ENCODE assay signal across 28 cellular contexts in the genomic region with DNA sequence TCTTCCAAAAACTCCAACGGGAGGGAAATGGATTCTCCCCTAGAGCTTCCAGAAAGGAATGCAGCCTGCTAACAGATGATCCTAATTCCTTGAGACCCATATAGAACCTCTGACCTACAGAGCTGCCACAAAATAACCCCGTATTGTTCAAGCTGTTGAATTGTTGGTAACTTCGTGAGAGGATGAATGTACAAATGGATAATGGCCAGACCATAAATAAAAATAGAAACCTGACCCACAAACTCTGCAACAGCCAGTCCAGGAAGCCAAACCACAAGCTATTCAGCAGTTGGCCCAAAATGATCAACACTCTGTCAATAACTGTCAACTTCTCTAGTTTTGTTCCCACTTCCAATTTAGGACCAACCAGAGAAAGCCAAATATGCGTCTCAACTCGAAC.
DNase-seq lines count a peak whose midpoint lies in the region; ATAC-seq and TF ChIP-seq lines count a peak whose summit lies in the region.
"Had no signal": no experiment of that assay in that cellular context is flagged by ENCODE, and none has a peak within 500 bp of the region (broad histone marks: within the 10 kb centered on the region; RNA-seq: fewer than 3 reads in every experiment).

No MANE protein-coding gene starts in this region.

- H3K9me3 Mint-ChIP-seq in WTC11, result peaks cover 28% of the 10 kb centered on the region
- H3K9me3 Mint-ChIP-seq in stimulated activated naive CD8-positive, alpha-beta T cell treated with anti-CD3 and anti-CD28 coated beads, Interleukin-15, amount 100 ng/mL, for 72 hours, result peaks cover 12 to 24% of the 10 kb centered on the region in 2 donors
- H3K9me3 Mint-ChIP-seq in activated T-helper 2 cell treated with anti-CD3 and anti-CD28 coated beads, Interferon-gamma antibody, Interleukin-2, Interleukin-4, amounts not matched to agents 10 μg/mL and 5 μg/mL and 100 μg/mL, durations not matched to agents 14 hours and 24 hours and 36 hours, result peaks cover 25% of the 10 kb centered on the region

- no peak overlapping the region for H3K23ac ChIP-seq in mesendoderm (ENCODE audit: low read length)

- no peaks in the 10 kb centered on the region for H3K4me1 ChIP-seq in mesendoderm (ENCODE audit: control insufficient read depth, low read depth, low read length)
- H3K4me1 ChIP-seq: foreskin keratinocyte, tibial nerve had no signal

- H3K4me1 Mint-ChIP-seq in WTC11, result peaks cover 33% of the 10 kb centered on the region
- H3K4me1 Mint-ChIP-seq in stimulated activated naive CD8-positive, alpha-beta T cell treated with anti-CD3 and anti-CD28 coated beads, Interleukin-15, amount 100 ng/mL, for 72 hours, result no peaks in the 10 kb centered on the region
- no peaks in the 10 kb centered on the region for H3K4me1 Mint-ChIP-seq in activated T-helper 2 cell treated with anti-CD3 and anti-CD28 coated beads, Interferon-gamma antibody, Interleukin-2, Interleukin-4, amounts not matched to agents 10 μg/mL and 5 μg/mL and 100 μg/mL, durations not matched to agents 14 hours and 24 hours and 36 hours (ENCODE audit: low read depth)
- H3K4me1 Mint-ChIP-seq: activated CD8-positive, alpha-beta memory T cell treated with anti-CD3 and anti-CD28 coated beads, Interleukin-2, amount 10 ng/mL, durations not matched to agents 7 days and 5 days had no signal

- H3K27me3 Mint-ChIP-seq in WTC11 (ENCODE audit: low read depth), result no peaks in the 10 kb centered on the region
- no peaks in the 10 kb centered on the region for H3K27me3 Mint-ChIP-seq in stimulated activated naive CD8-positive, alpha-beta T cell treated with anti-CD3 and anti-CD28 coated beads, Interleukin-15, amount 100 ng/mL, for 72 hours
- no peaks in the 10 kb centered on the region for H3K27me3 Mint-ChIP-seq in activated T-helper 2 cell treated with anti-CD3 and anti-CD28 coated beads, Interferon-gamma antibody, Interleukin-2, Interleukin-4, amounts not matched to agents 10 μg/mL and 5 μg/mL and 100 μg/mL, durations not matched to agents 14 hours and 24 hours and 36 hours (ENCODE audit: low read depth)
- H3K27me3 Mint-ChIP-seq: activated CD8-positive, alpha-beta memory T cell treated with anti-CD3 and anti-CD28 coated beads, Interleukin-2, amount 10 ng/mL, durations not matched to agents 7 days and 5 days had no signal

- DNase-seq in GDM1 (lab: John Stamatoyannopoulos, UW) (peak; percentile 57), MV-4-11 (lab: John Stamatoyannopoulos, UW) (peak; percentile 94), WTC11 (ENCODE audit: low spot score) (no peak), mesendoderm (no peak), A172 (ENCODE audit: low spot score) (no peak)
- no peak for DNase-seq in stimulated activated naive CD8-positive, alpha-beta T cell treated with anti-CD3 and anti-CD28 coated beads, Interleukin-15, amount 100 ng/mL, for 72 hours
- no peak for DNase-seq in activated T-helper 2 cell treated with anti-CD3 and anti-CD28 coated beads, Interferon-gamma antibody, Interleukin-2, Interleukin-4, amounts not matched to agents 10 μg/mL and 5 μg/mL and 100 μg/mL, durations not matched to agents 14 hours and 24 hours and 36 hours (ENCODE audit: low spot score)
- DNase-seq: activated CD8-positive, alpha-beta memory T cell treated with anti-CD3 and anti-CD28 coated beads, Interleukin-2, amount 10 ng/mL, durations not matched to agents 7 days and 5 days; activated naive CD4-positive, alpha-beta T cell treated with Interleukin-2 at 50 U/mL for 16 hours; activated T-cell treated with anti-CD3 and anti-CD28 coated beads, Interleukin-2, amount 50 U/mL, for 48 hours; DND-41; effector memory CD4-positive, alpha-beta T cell; foreskin keratinocyte; HFFc6; mucosa of descending colon; NCI-H1105 treated with DMSO at 0.1 percent for 48 hours; NCI-H2081 treated with DMSO at 0.1 percent for 48 hours; NCI-H226; NCI-H69; nephron progenitor cell; ovary; retina; T-helper 9 cell had no signal

- H3K4ac ChIP-seq in mesendoderm (ENCODE audit: low read depth, low read length), result no peak overlapping the region

- POLR2A ChIA-PET in WTC11 (lab: Charles Lee), result no interaction called here

- no peak overlapping the region for H2BK5ac ChIP-seq in mesendoderm (ENCODE audit: low read length)

- no peak overlapping the region for H3K9ac ChIP-seq in mesendoderm (ENCODE audit: low read length)

- no peak overlapping the region for H3K18ac ChIP-seq in mesendoderm (ENCODE audit: low read length)

- 0 out of 2 replicates have a peak overlapping the region, but pooled peaks have one; percentile 8 for H3K27ac Mint-ChIP-seq in WTC11
- no peak overlapping the region for H3K27ac Mint-ChIP-seq in stimulated activated naive CD8-positive, alpha-beta T cell treated with anti-CD3 and anti-CD28 coated beads, Interleukin-15, amount 100 ng/mL, for 72 hours
- no peak overlapping the region for H3K27ac Mint-ChIP-seq in activated T-helper 2 cell treated with anti-CD3 and anti-CD28 coated beads, Interferon-gamma antibody, Interleukin-2, Interleukin-4, amounts not matched to agents 10 μg/mL and 5 μg/mL and 100 μg/mL, durations not matched to agents 14 hours and 24 hours and 36 hours
- H3K27ac Mint-ChIP-seq: activated CD8-positive, alpha-beta memory T cell treated with anti-CD3 and anti-CD28 coated beads, Interleukin-2, amount 10 ng/mL, durations not matched to agents 7 days and 5 days; HFFc6 had no signal

- H4K8ac ChIP-seq in mesendoderm (ENCODE audit: low read depth, low read length), result no peak overlapping the region

- no peaks in the 10 kb centered on the region for H3K79me1 ChIP-seq in mesendoderm (ENCODE audit: low read length)

- no peaks in the 10 kb centered on the region for H3K79me2 ChIP-seq in mesendoderm (ENCODE audit: control insufficient read depth, insufficient read depth, low read length)

- H3K27ac ChIP-seq in mesendoderm (ENCODE audit: low read depth, low read length), result no peak overlapping the region
- H3K27ac ChIP-seq: C4-2B, coronary artery, foreskin keratinocyte, ovary, tibial nerve had no signal

- H4K5ac ChIP-seq in mesendoderm (ENCODE audit: low read length), result no peak overlapping the region

- CTCF ChIA-PET in WTC11 (lab: Charles Lee), result no interaction called here

- no peak overlapping the region for H3K56ac ChIP-seq in mesendoderm (ENCODE audit: low read length)

- peak overlapping the region; percentile 38 for H2BK120ac ChIP-seq in mesendoderm (ENCODE audit: low read depth, low read length)

- no peak overlapping the region for H2BK15ac ChIP-seq in mesendoderm (replicated peaks; ENCODE audit: low read depth)

- H3K4me3 ChIP-seq in mesendoderm (ENCODE audit: low read length), result no peak overlapping the region
- H3K4me3 ChIP-seq: coronary artery, lung, mucosa of descending colon, ovary, tibial nerve had no signal

- no peak overlapping the region for H3K4me3 Mint-ChIP-seq in WTC11
- H3K4me3 Mint-ChIP-seq in stimulated activated naive CD8-positive, alpha-beta T cell treated with anti-CD3 and anti-CD28 coated beads, Interleukin-15, amount 100 ng/mL, for 72 hours, result no peak overlapping the region
- H3K4me3 Mint-ChIP-seq in activated T-helper 2 cell treated with anti-CD3 and anti-CD28 coated beads, Interferon-gamma antibody, Interleukin-2, Interleukin-4, amounts not matched to agents 10 μg/mL and 5 μg/mL and 100 μg/mL, durations not matched to agents 14 hours and 24 hours and 36 hours (ENCODE audit: low read depth), result no peak overlapping the region
- H3K4me3 Mint-ChIP-seq: activated CD8-positive, alpha-beta memory T cell treated with anti-CD3 and anti-CD28 coated beads, Interleukin-2, amount 10 ng/mL, durations not matched to agents 7 days and 5 days; HFFc6; nephron progenitor cell had no signal

- H2AK5ac ChIP-seq in mesendoderm (ENCODE audit: low read length), result no peak overlapping the region

- H3K36me3 ChIP-seq in mesendoderm (ENCODE audit: control insufficient read depth, insufficient read depth, low read length), result no peaks in the 10 kb centered on the region
- H3K36me3 ChIP-seq: ovary, tibial nerve had no signal

- intact Hi-C loops in activated T-helper 2 cell treated with anti-CD3 and anti-CD28 coated beads, Interferon-gamma antibody, Interleukin-2, Interleukin-4, amounts not matched to agents 10 μg/mL and 5 μg/mL and 100 μg/mL, durations not matched to agents 14 hours and 24 hours and 36 hours (cut with micrococcal nuclease), result no loop called here

- no peak for ATAC-seq in WTC11
- no peak for ATAC-seq in HG03442 (IDR thresholded peaks at IDR 0.05; ENCODE audit: unreplicated experiment)
- no peak for ATAC-seq in stimulated activated naive CD8-positive, alpha-beta T cell treated with anti-CD3 and anti-CD28 coated beads, Interleukin-15, amount 100 ng/mL, for 72 hours
- ATAC-seq: activated CD8-positive, alpha-beta memory T cell treated with anti-CD3 and anti-CD28 coated beads, Interleukin-2, amount 10 ng/mL, durations not matched to agents 7 days and 5 days; foreskin keratinocyte; mucosa of descending colon had no signal

- no CpG with 5 or more reads among the region's 5 CpGs for WGBS in mesendoderm (ENCODE audit: extremely low coverage, insufficient coverage, low lambda C conversion rate)

- no peak for TF ChIP-seq CTCF in WTC11 (IDR thresholded peaks at IDR 0.05)

- H3K4me2 ChIP-seq in mesendoderm (ENCODE audit: low read length), result no peak overlapping the region

- H3K27me3 ChIP-seq in mesendoderm (ENCODE audit: insufficient read depth, low read length, poor library complexity), result no peaks in the 10 kb centered on the region
- H3K27me3 ChIP-seq: foreskin keratinocyte, ovary, tibial nerve had no signal

- H3K36me3 Mint-ChIP-seq in WTC11, result peaks cover 12% of the 10 kb centered on the region
- H3K36me3 Mint-ChIP-seq in activated T-helper 2 cell treated with anti-CD3 and anti-CD28 coated beads, Interferon-gamma antibody, Interleukin-2, Interleukin-4, amounts not matched to agents 10 μg/mL and 5 μg/mL and 100 μg/mL, durations not matched to agents 14 hours and 24 hours and 36 hours (ENCODE audit: low read depth), result no peaks in the 10 kb centered on the region
- H3K36me3 Mint-ChIP-seq: activated CD8-positive, alpha-beta memory T cell treated with anti-CD3 and anti-CD28 coated beads, Interleukin-2, amount 10 ng/mL, durations not matched to agents 7 days and 5 days had no signal

TF ChIP-seq in WTC11, 78 proteins besides CTCF, POLR2A, EP300 and RAD21 (continues in another document):
- TF ChIP-seq TEAD4 (CRISPR knock-in tag; IDR thresholded peaks at IDR 0.05), result no peak
- no peak for TF ChIP-seq ATF1 (CRISPR knock-in tag; IDR thresholded peaks at IDR 0.05)
- TF ChIP-seq, protein P1, sequence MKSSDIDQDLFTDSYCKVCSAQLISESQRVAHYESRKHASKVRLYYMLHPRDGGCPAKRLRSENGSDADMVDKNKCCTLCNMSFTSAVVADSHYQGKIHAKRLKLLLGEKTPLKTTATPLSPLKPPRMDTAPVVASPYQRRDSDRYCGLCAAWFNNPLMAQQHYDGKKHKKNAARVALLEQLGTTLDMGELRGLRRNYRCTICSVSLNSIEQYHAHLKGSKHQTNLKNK (CRISPR knock-in tag; IDR thresholded peaks at IDR 0.05), result no peak
- no peak for TF ChIP-seq GTF2I (CRISPR knock-in tag; conservative IDR thresholded peaks at IDR 0.05)

Comparison
In these comparisons a context has a peak if more than half of its experiments do, and no peak if none do; other contexts are left out.
1. DNase-seq: peak in GDM1 (single experiment) and MV-4-11 (single experiment); none in WTC11 (single experiment), mesendoderm (single experiment), A172 (single experiment), stimulated activated naive CD8-positive, alpha-beta T cell treated with anti-CD3 and anti-CD28 coated beads, Interleukin-15, amount 100 ng/mL, for 72 hours (0 of 2) and activated T-helper 2 cell treated with anti-CD3 and anti-CD28 coated beads, Interferon-gamma antibody, Interleukin-2, Interleukin-4, amounts not matched to agents 10 μg/mL and 5 μg/mL and 100 μg/mL, durations not matched to agents 14 hours and 24 hours and 36 hours (single experiment).